In the genomic region with DNA sequence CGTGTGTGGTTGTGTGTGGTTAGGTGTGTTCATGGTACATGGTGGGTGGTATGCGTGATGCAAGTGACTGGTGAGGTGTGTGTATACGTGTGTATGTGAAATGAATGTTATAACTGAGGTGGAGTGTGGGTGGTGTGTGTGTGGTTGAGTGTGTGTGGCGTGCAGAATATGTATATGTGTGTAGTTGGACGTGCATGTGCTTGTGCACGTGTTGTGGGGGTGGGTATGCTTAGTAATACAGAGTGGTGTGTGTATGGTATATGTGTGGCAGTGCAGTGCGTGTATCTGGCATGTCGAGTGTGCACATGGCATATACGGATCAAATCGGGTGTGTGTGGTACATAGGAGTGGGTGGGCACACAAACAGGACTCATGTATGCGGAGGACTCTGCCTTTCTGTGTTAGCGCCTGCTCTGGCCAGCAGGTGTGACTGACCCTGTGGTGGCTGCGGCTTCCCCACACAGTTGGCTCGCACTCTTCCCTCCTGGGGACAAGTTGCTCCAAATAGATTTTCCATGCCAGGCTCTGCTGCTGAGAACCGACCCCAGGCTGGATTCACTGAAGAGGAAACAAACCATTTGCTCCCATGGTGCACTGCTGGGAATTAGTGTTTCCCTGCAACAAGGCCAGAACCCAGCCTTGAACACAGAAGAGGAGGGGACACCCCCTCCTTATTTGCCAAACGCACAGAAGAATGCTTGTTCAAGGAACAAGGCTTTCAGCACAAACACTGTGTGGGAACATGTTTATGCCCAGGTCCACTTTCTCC, we compare ENCODE assay signal across 14 cellular contexts. TPM values are rescaled to one million over a fixed set of nuclear protein-coding genes. Genes with fewer than 3 reads are reported as not detected.
DNase-seq lines count a peak whose midpoint lies in the region; ATAC-seq and TF ChIP-seq lines count a peak whose summit lies in the region.
"Had no signal": no experiment of that assay in that cellular context is flagged by ENCODE, and none has a peak within 500 bp of the region (broad histone marks: within the 10 kb centered on the region; RNA-seq: fewer than 3 reads in every experiment).

No MANE protein-coding gene starts in this region.

- no peak for DNase-seq in activated CD4-positive, alpha-beta T cell treated with anti-CD3 and anti-CD28 coated beads for 36 hours
- DNase-seq in activated CD4-positive, alpha-beta T cell treated with anti-CD3 and anti-CD28 coated beads, Interleukin-2, amount 50 U/mL, for 48 hours, result no peak
- DNase-seq in coronary artery (ENCODE audit: low spot score) (no peak), myocyte (ENCODE audit: low read depth) (peak; percentile 86), type B pancreatic cell (ENCODE audit: extremely low spot score, unreplicated experiment) (no peak), DMS114 treated with DMSO at 0.1 percent for 48 hours (lab: John Stamatoyannopoulos, UW; ENCODE audit: unreplicated experiment) (no peak), NCI-H1417 (lab: John Stamatoyannopoulos, UW) (no peak)
- no peak for DNase-seq in CD4-positive, alpha-beta memory T cell
- DNase-seq: activated T-cell treated with anti-CD3 and anti-CD28 coated beads for 4 hours; GF-D8; NCI-H1048; spleen; stimulated activated naive B cell treated with anti-CD40 and anti-IgM and Interleukin-4, amounts not matched to agents 10 μg/mL and 1 μg/mL and 100 μg/mL, for 72 hours had no signal

- no peak overlapping the region for H3K27ac Mint-ChIP-seq in activated CD4-positive, alpha-beta T cell treated with anti-CD3 and anti-CD28 coated beads for 36 hours
- no peak overlapping the region for H3K27ac Mint-ChIP-seq in type B pancreatic cell
- no peak overlapping the region for H3K27ac Mint-ChIP-seq in CD4-positive, alpha-beta memory T cell
- H3K27ac Mint-ChIP-seq: stimulated activated naive B cell treated with anti-CD40 and anti-IgM and Interleukin-4, amounts not matched to agents 10 μg/mL and 1 μg/mL and 100 μg/mL, for 72 hours had no signal

- CTCF ChIA-PET in activated CD4-positive, alpha-beta T cell treated with anti-CD3 and anti-CD28 coated beads for 36 hours (lab: Charles Lee), result no interaction called here
- CTCF ChIA-PET in CD4-positive, alpha-beta memory T cell (lab: Charles Lee; ENCODE audit: partially characterized antibody), result no interaction called here

- H3K36me3 ChIP-seq in CD4-positive, alpha-beta memory T cell (ENCODE audit: insufficient read depth, low read length), result no peaks in the 10 kb centered on the region
- H3K36me3 ChIP-seq: spleen had no signal

- H3K36me3 Mint-ChIP-seq in activated CD4-positive, alpha-beta T cell treated with anti-CD3 and anti-CD28 coated beads for 36 hours (ENCODE audit: low read depth), result no peaks in the 10 kb centered on the region
- H3K36me3 Mint-ChIP-seq in type B pancreatic cell, result no peaks in the 10 kb centered on the region
- no peaks in the 10 kb centered on the region for H3K36me3 Mint-ChIP-seq in CD4-positive, alpha-beta memory T cell
- H3K36me3 Mint-ChIP-seq: stimulated activated naive B cell treated with anti-CD40 and anti-IgM and Interleukin-4, amounts not matched to agents 10 μg/mL and 1 μg/mL and 100 μg/mL, for 72 hours had no signal

- POLR2A ChIA-PET in activated CD4-positive, alpha-beta T cell treated with anti-CD3 and anti-CD28 coated beads for 36 hours (lab: Charles Lee), result no interaction called here
- POLR2A ChIA-PET in CD4-positive, alpha-beta memory T cell (lab: Charles Lee; ENCODE audit: partially characterized antibody), result no interaction called here

- no peaks in the 10 kb centered on the region for H3K9me3 Mint-ChIP-seq in activated CD4-positive, alpha-beta T cell treated with anti-CD3 and anti-CD28 coated beads for 36 hours (ENCODE audit: low read depth)
- H3K9me3 Mint-ChIP-seq in type B pancreatic cell, result no peaks in the 10 kb centered on the region
- H3K9me3 Mint-ChIP-seq in CD4-positive, alpha-beta memory T cell, result no peaks in the 10 kb centered on the region
- H3K9me3 Mint-ChIP-seq: stimulated activated naive B cell treated with anti-CD40 and anti-IgM and Interleukin-4, amounts not matched to agents 10 μg/mL and 1 μg/mL and 100 μg/mL, for 72 hours had no signal

- peak; percentile 20 for ATAC-seq in activated CD4-positive, alpha-beta T cell treated with anti-CD3 and anti-CD28 coated beads for 36 hours

- H3K27me3 ChIP-seq in CD4-positive, alpha-beta memory T cell (ENCODE audit: insufficient read depth, low read length), result peaks cover 18% of the 10 kb centered on the region

- H3K27me3 Mint-ChIP-seq in activated CD4-positive, alpha-beta T cell treated with anti-CD3 and anti-CD28 coated beads for 36 hours, result peaks cover 33% of the 10 kb centered on the region
- H3K27me3 Mint-ChIP-seq in type B pancreatic cell, result peaks cover 51% of the 10 kb centered on the region
- peaks cover 24 to 26% of the 10 kb centered on the region in 2 donors for H3K27me3 Mint-ChIP-seq in CD4-positive, alpha-beta memory T cell

- no peaks in the 10 kb centered on the region for H3K9me3 ChIP-seq in CD4-positive, alpha-beta memory T cell (ENCODE audit: control insufficient read depth in 1 of 2, low read length in 2 of 2)
- H3K9me3 ChIP-seq: mucosa of descending colon, spleen had no signal

- H3K4me1 Mint-ChIP-seq in activated CD4-positive, alpha-beta T cell treated with anti-CD3 and anti-CD28 coated beads for 36 hours, result peaks cover 5% of the 10 kb centered on the region
- peaks cover 6% of the 10 kb centered on the region for H3K4me1 Mint-ChIP-seq in type B pancreatic cell (ENCODE audit: unreplicated experiment)
- peaks cover 0 to 4% (median 3%) of the 10 kb centered on the region in 4 donors for H3K4me1 Mint-ChIP-seq in CD4-positive, alpha-beta memory T cell

- H3K4me3 Mint-ChIP-seq in activated CD4-positive, alpha-beta T cell treated with anti-CD3 and anti-CD28 coated beads for 36 hours, result no peak overlapping the region
- no peak overlapping the region for H3K4me3 Mint-ChIP-seq in type B pancreatic cell
- no peak overlapping the region for H3K4me3 Mint-ChIP-seq in CD4-positive, alpha-beta memory T cell

- intact Hi-C loops in activated CD4-positive, alpha-beta T cell treated with anti-CD3 and anti-CD28 coated beads for 36 hours (cut with DNase I, micrococcal nuclease), result no loop called here
- intact Hi-C loops in CD4-positive, alpha-beta memory T cell (cut with micrococcal nuclease), result no loop called here

- TF ChIP-seq CTCF in coronary artery (IDR thresholded peaks at IDR 0.05), result no peak
- peak; percentile 27 for TF ChIP-seq CTCF in type B pancreatic cell (conservative IDR thresholded peaks at IDR 0.05)

- H3K4me3 ChIP-seq in coronary artery, result peak overlapping the region; percentile 91
- no peak overlapping the region for H3K4me3 ChIP-seq in CD4-positive, alpha-beta memory T cell (ENCODE audit: low read length in 2 of 2)

- peak overlapping the region in 1 of 2 donors; percentile 97 for H3K27ac ChIP-seq in coronary artery
- H3K27ac ChIP-seq in CD4-positive, alpha-beta memory T cell (ENCODE audit: low read depth, low read length), result no peak overlapping the region

- peaks cover 4% of the 10 kb centered on the region for H3K4me1 ChIP-seq in CD4-positive, alpha-beta memory T cell (ENCODE audit: insufficient read depth, low read length)

RNA-seq across cellular contexts. Expression of a gene that starts 1.2 kb away (rescaled TPM):
- under 1 TPM in 1 of 2 experiments, not detected in 1; 0.04 TPM for total RNA-seq in activated CD4-positive, alpha-beta T cell treated with anti-CD3 and anti-CD28 coated beads for 36 hours
- 0.05 TPM in 1 of 2 replicates, not detected in the other for total RNA-seq in myocyte
- not detected for polyA plus RNA-seq in myocyte (2012)
- total RNA-seq in type B pancreatic cell (ENCODE audit: low replicate concordance), result 1.6 and 4.1 TPM in 2 replicates
- total RNA-seq in CD4-positive, alpha-beta memory T cell, result not detected
- not detected for polyA plus RNA-seq in CD4-positive, alpha-beta memory T cell
